In genomic region chr5:31096238-31096865, GRCh38 we compare ENCODE assay signal across 15 cellular contexts.
A peak's percentile ranks its signal among the peaks of the same experiment; 100 is the strongest.
DNase-seq lines count a peak whose midpoint lies in the region; ATAC-seq, FAIRE-seq and TF ChIP-seq lines count a peak whose summit lies in the region.
"Had no signal": no experiment of that assay in that cellular context is flagged by ENCODE, and none has a peak within 500 bp of the region (broad histone marks: within the 10 kb centered on the region; RNA-seq: fewer than 3 reads in every experiment).

No MANE protein-coding gene starts in this region.

- no peaks in the 10 kb centered on the region for H4K20me1 ChIP-seq in GM23248 (ENCODE audit: insufficient read depth)
- H4K20me1 ChIP-seq in osteoblast (ENCODE audit: insufficient read depth, low read length), result no peaks in the 10 kb centered on the region

- H3K79me2 ChIP-seq in GM23248 (ENCODE audit: insufficient read depth), result no peaks in the 10 kb centered on the region
- no peaks in the 10 kb centered on the region for H3K79me2 ChIP-seq in osteoblast (ENCODE audit: insufficient read depth, low read length)

- ATAC-seq in GM19455 (IDR thresholded peaks at IDR 0.05; ENCODE audit: unreplicated experiment), result no peak
- ATAC-seq: activated naive CD4-positive, alpha-beta T cell treated with anti-CD3 and anti-CD28 coated beads, Interleukin-2, amount 50 U/mL, for 72 hours; naive thymus-derived CD4-positive, alpha-beta T cell had no signal

- FAIRE-seq in RCC 7860 (lab: Jason Lieb, UNC), result peak; percentile 90

- peaks cover 7% of the 10 kb centered on the region for H3F3A ChIP-seq in GM23248 (ENCODE audit: insufficient read depth)

- H3K36me3 ChIP-seq in GM23248 (ENCODE audit: low read depth) (no peaks in the 10 kb centered on the region), osteoblast (ENCODE audit: insufficient read depth, low read length) (no peaks in the 10 kb centered on the region)
- H3K36me3 ChIP-seq: sigmoid colon had no signal

- H3K27me3 ChIP-seq in GM23248 (replicated peaks; ENCODE audit: insufficient read depth) (no peaks in the 10 kb centered on the region), osteoblast (ENCODE audit: insufficient read depth, low read length) (no peaks in the 10 kb centered on the region)
- H3K27me3 ChIP-seq: sigmoid colon had no signal

- TF ChIP-seq CTCF in osteoblast (IDR thresholded peaks at IDR 0.05; ENCODE audit: extremely low read depth, low read depth, low read length), result no peak

- 49 to 58% methylated on average over 5 of the region's 5 CpGs for WGBS in GM23248 (ENCODE audit: low coverage in 1 of 2, low lambda C conversion rate in 2 of 2, missing lambda C conversion rate in 2 of 2), 2 experiments

- H3K4me2 ChIP-seq in GM23248 (ENCODE audit: unreplicated experiment), result no peak overlapping the region
- no peak overlapping the region for H3K4me2 ChIP-seq in osteoblast (ENCODE audit: insufficient read depth, low read length)
- H3K4me2 ChIP-seq: KMS-11, SK-N-SH had no signal

- peaks cover 11% of the 10 kb centered on the region; the same call in 1 of the 2 replicates for H3K4me1 ChIP-seq in GM23248 (ENCODE audit: insufficient read depth)
- H3K4me1 ChIP-seq in osteoblast (ENCODE audit: insufficient read depth, low read length), result no peaks in the 10 kb centered on the region

- H3K9me3 ChIP-seq in GM23248 (ENCODE audit: low read depth) (no peaks in the 10 kb centered on the region), osteoblast (ENCODE audit: low read depth, low read length) (no peaks in the 10 kb centered on the region)
- H3K9me3 ChIP-seq: sigmoid colon, SK-N-SH had no signal

- H3K9ac ChIP-seq in GM23248, result no peak overlapping the region
- H3K9ac ChIP-seq: KMS-11, SK-N-SH had no signal

- DNase-seq in GM23248 (peak; percentile 60), RCC 7860 (ENCODE audit: low spot score) (peak; percentile 55), fibroblast of gingiva (ENCODE audit: low read depth) (peak; percentile 67), osteoblast (ENCODE audit: insufficient read length, low spot score, missing footprints) (peak; percentile 77), RKO (ENCODE audit: low spot score) (no peak), AG20443 (ENCODE audit: low spot score) (no peak)
- no peak for DNase-seq in activated CD4-positive, alpha-beta T cell treated with anti-CD3 and anti-CD28 coated beads, Interleukin-2, amount 50 U/mL, for 4 hours
- DNase-seq: CD4-positive, alpha-beta memory T cell; naive thymus-derived CD4-positive, alpha-beta T cell; NCI-H187 treated with DMSO at 0.1 percent for 48 hours; sigmoid colon; SK-N-SH had no signal

- no peaks in the 10 kb centered on the region for H3K9me2 ChIP-seq in GM23248 (ENCODE audit: insufficient read depth)
- H3K9me2 ChIP-seq: SK-N-SH had no signal

- peak overlapping the region; percentile 49 for H2AFZ ChIP-seq in GM23248
- H2AFZ ChIP-seq in osteoblast (ENCODE audit: low read length), result no peak overlapping the region

- H3K27ac ChIP-seq in GM23248, result no peak overlapping the region
- no peak overlapping the region for H3K27ac ChIP-seq in osteoblast (ENCODE audit: low read depth, low read length)
- H3K27ac ChIP-seq: KMS-11 had no signal

- in situ Hi-C loops in GM23248 (cut with MboI), result no loop called here

- no peak overlapping the region for H3K4me3 ChIP-seq in GM23248
- H3K4me3 ChIP-seq in osteoblast (ENCODE audit: insufficient read depth, low read length), result no peak overlapping the region
- H3K4me3 ChIP-seq: sigmoid colon had no signal

Comparison
In these comparisons a context has a peak if more than half of its experiments do, and no peak if none do; other contexts are left out.
1. DNase-seq: peak in GM23248 (single experiment), RCC 7860 (single experiment), fibroblast of gingiva (single experiment) and osteoblast (single experiment); none in RKO (single experiment), activated CD4-positive, alpha-beta T cell treated with anti-CD3 and anti-CD28 coated beads, Interleukin-2, amount 50 U/mL, for 4 hours (0 of 2) and AG20443 (single experiment).